In the genomic region with DNA sequence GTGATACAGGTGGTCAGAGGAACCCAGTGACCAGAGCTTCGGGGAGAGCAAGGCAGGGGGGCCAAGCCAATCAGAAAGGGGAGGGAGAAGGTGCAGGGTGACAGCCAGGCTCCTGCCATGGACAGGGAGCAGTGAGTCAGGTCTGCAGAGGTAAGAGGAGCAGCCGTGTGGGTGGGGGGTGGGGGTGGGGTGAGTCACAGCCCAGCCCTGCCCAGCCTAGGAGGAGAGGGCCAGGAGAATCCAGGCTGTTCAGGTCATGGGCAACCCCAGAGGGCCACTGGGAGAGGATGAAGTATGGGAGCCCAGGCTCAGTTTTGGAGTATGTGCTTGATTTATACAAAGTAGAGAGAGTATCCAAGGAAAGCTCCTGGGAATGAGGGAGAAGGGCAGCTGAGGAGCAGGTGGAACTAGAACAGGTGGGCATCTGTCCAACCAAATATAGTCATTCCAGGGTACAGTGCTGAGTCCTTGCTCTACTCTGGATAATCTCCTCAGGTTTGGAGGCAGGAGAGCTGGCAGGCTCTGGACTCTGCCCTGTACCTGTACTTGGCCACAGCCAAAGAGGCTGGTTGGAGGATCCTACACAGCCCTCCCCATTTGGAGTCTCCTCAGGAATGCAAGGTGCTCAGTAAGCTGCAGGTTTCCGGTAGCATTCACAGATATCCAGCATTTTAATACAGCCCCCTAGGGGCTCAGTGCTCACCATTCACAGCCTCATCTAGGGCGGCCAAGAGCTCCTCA, we compare ENCODE assay signal across 8 cellular contexts. TPM values are rescaled to one million over a fixed set of nuclear protein-coding genes. Genes with fewer than 3 reads are reported as not detected.
DNase-seq lines count a peak whose midpoint lies in the region; ATAC-seq and TF ChIP-seq lines count a peak whose summit lies in the region.

No MANE protein-coding gene starts in this region.

- peaks cover 11% of the 10 kb centered on the region for H3K27me3 ChIP-seq in WERI-Rb-1 (ENCODE audit: insufficient read depth, low read depth, severe bottlenecking)

- peaks cover 4% of the 10 kb centered on the region for H3K27me3 Mint-ChIP-seq in activated T-helper 2 cell treated with anti-CD3 and anti-CD28 coated beads, Interferon-gamma antibody, Interleukin-2, Interleukin-4, amounts not matched to agents 10 μg/mL and 5 μg/mL and 100 μg/mL, durations not matched to agents 14 hours and 24 hours and 36 hours (ENCODE audit: low read depth)

- DNase-seq in activated CD4-positive, alpha-beta T cell treated with anti-CD3 and anti-CD28 coated beads for 4 hours: peak; percentile 36 to 57
- DNase-seq in activated CD4-positive, alpha-beta T cell treated with anti-CD3 and anti-CD28 coated beads, Interleukin-2, amount 50 U/mL, for 1 hour: no peak
- no peak for DNase-seq in activated T-helper 2 cell treated with anti-CD3 and anti-CD28 coated beads, Interferon-gamma antibody, Interleukin-2, Interleukin-4, amounts not matched to agents 10 μg/mL and 5 μg/mL and 100 μg/mL, durations not matched to agents 14 hours and 24 hours and 36 hours (ENCODE audit: low spot score)
- DNase-seq in iris pigment epithelial cell (ENCODE audit: low read depth) (peak; percentile 41), SIG-M5 treated with dmso at 0.1 percent for 504 hours (lab: John Stamatoyannopoulos, UW; ENCODE audit: unreplicated experiment) (no peak), WERI-Rb-1 (no peak)
- peak; percentile 33 for DNase-seq in stimulated activated naive CD8-positive, alpha-beta T cell treated with anti-CD3 and anti-CD28 coated beads, Interleukin-15, Interleukin-2, amounts not matched to agents 100 U/mL and 50 U/mL, for 24 hours

- H3K36me3 ChIP-seq in WERI-Rb-1: no peaks in the 10 kb centered on the region

- H3K4me3 ChIP-seq in WERI-Rb-1 (ENCODE audit: low read depth, low read length): no peak overlapping the region

- intact Hi-C loops in activated T-helper 2 cell treated with anti-CD3 and anti-CD28 coated beads, Interferon-gamma antibody, Interleukin-2, Interleukin-4, amounts not matched to agents 10 μg/mL and 5 μg/mL and 100 μg/mL, durations not matched to agents 14 hours and 24 hours and 36 hours (cut with micrococcal nuclease): loop anchor here (2.0 kb wide), 1 partner anchor 42 kb away; a partner anchor contains a TSS

- H3K27ac ChIP-seq in WERI-Rb-1: no peak overlapping the region

- peaks cover 47% of the 10 kb centered on the region for H3K4me1 Mint-ChIP-seq in activated T-helper 2 cell treated with anti-CD3 and anti-CD28 coated beads, Interferon-gamma antibody, Interleukin-2, Interleukin-4, amounts not matched to agents 10 μg/mL and 5 μg/mL and 100 μg/mL, durations not matched to agents 14 hours and 24 hours and 36 hours (ENCODE audit: low read depth)

- no peak overlapping the region for H3K27ac Mint-ChIP-seq in activated T-helper 2 cell treated with anti-CD3 and anti-CD28 coated beads, Interferon-gamma antibody, Interleukin-2, Interleukin-4, amounts not matched to agents 10 μg/mL and 5 μg/mL and 100 μg/mL, durations not matched to agents 14 hours and 24 hours and 36 hours

- H3K36me3 Mint-ChIP-seq in activated T-helper 2 cell treated with anti-CD3 and anti-CD28 coated beads, Interferon-gamma antibody, Interleukin-2, Interleukin-4, amounts not matched to agents 10 μg/mL and 5 μg/mL and 100 μg/mL, durations not matched to agents 14 hours and 24 hours and 36 hours (ENCODE audit: low read depth): peaks cover 49% of the 10 kb centered on the region

- H3K9me3 Mint-ChIP-seq in activated T-helper 2 cell treated with anti-CD3 and anti-CD28 coated beads, Interferon-gamma antibody, Interleukin-2, Interleukin-4, amounts not matched to agents 10 μg/mL and 5 μg/mL and 100 μg/mL, durations not matched to agents 14 hours and 24 hours and 36 hours: no peaks in the 10 kb centered on the region

- peak overlapping the region; percentile 87 for H3K4me3 Mint-ChIP-seq in activated T-helper 2 cell treated with anti-CD3 and anti-CD28 coated beads, Interferon-gamma antibody, Interleukin-2, Interleukin-4, amounts not matched to agents 10 μg/mL and 5 μg/mL and 100 μg/mL, durations not matched to agents 14 hours and 24 hours and 36 hours (ENCODE audit: low read depth)

- ATAC-seq in stimulated activated naive CD8-positive, alpha-beta T cell treated with anti-CD3 and anti-CD28 coated beads, Interleukin-15, Interleukin-2, amounts not matched to agents 100 U/mL and 50 U/mL, for 24 hours: peak; percentile 47
- no peak for ATAC-seq in GM18511 (IDR thresholded peaks at IDR 0.05; ENCODE audit: unreplicated experiment)

- no peak for TF ChIP-seq CTCF in WERI-Rb-1 (IDR thresholded peaks at IDR 0.05; ENCODE audit: low read depth, low read length)

- no peaks in the 10 kb centered on the region for H3K9me3 ChIP-seq in WERI-Rb-1 (ENCODE audit: severe bottlenecking)

RNA-seq across cellular contexts. Expression of a gene that starts 1.6 kb away (rescaled TPM):
- 15.7 and 17.1 TPM in 2 replicates for total RNA-seq in activated T-helper 2 cell treated with anti-CD3 and anti-CD28 coated beads, Interferon-gamma antibody, Interleukin-2, Interleukin-4, amounts not matched to agents 10 μg/mL and 5 μg/mL and 100 μg/mL, durations not matched to agents 14 hours and 24 hours and 36 hours

RNA-seq across cellular contexts. Expression of a gene that starts 15.1 kb away (rescaled TPM):
- 0.18 TPM in 1 of 2 replicates, not detected in the other for total RNA-seq in activated T-helper 2 cell treated with anti-CD3 and anti-CD28 coated beads, Interferon-gamma antibody, Interleukin-2, Interleukin-4, amounts not matched to agents 10 μg/mL and 5 μg/mL and 100 μg/mL, durations not matched to agents 14 hours and 24 hours and 36 hours

RNA-seq across cellular contexts. Expression of a gene that starts 42.0 kb away (rescaled TPM):
- 60.4 and 61.0 TPM in 2 replicates for total RNA-seq in activated T-helper 2 cell treated with anti-CD3 and anti-CD28 coated beads, Interferon-gamma antibody, Interleukin-2, Interleukin-4, amounts not matched to agents 10 μg/mL and 5 μg/mL and 100 μg/mL, durations not matched to agents 14 hours and 24 hours and 36 hours

RNA-seq across cellular contexts. Expression of a gene that starts 56.8 kb away (rescaled TPM):
- 119 and 120 TPM in 2 replicates for total RNA-seq in activated T-helper 2 cell treated with anti-CD3 and anti-CD28 coated beads, Interferon-gamma antibody, Interleukin-2, Interleukin-4, amounts not matched to agents 10 μg/mL and 5 μg/mL and 100 μg/mL, durations not matched to agents 14 hours and 24 hours and 36 hours

Comparison
In these comparisons a context has a peak if more than half of its experiments do, and no peak if none do; other contexts are left out.
1. DNase-seq: peak in activated CD4-positive, alpha-beta T cell treated with anti-CD3 and anti-CD28 coated beads for 4 hours (2 of 2), iris pigment epithelial cell (single experiment) and stimulated activated naive CD8-positive, alpha-beta T cell treated with anti-CD3 and anti-CD28 coated beads, Interleukin-15, Interleukin-2, amounts not matched to agents 100 U/mL and 50 U/mL, for 24 hours (single experiment); none in activated CD4-positive, alpha-beta T cell treated with anti-CD3 and anti-CD28 coated beads, Interleukin-2, amount 50 U/mL, for 1 hour (single experiment), activated T-helper 2 cell treated with anti-CD3 and anti-CD28 coated beads, Interferon-gamma antibody, Interleukin-2, Interleukin-4, amounts not matched to agents 10 μg/mL and 5 μg/mL and 100 μg/mL, durations not matched to agents 14 hours and 24 hours and 36 hours (single experiment), SIG-M5 treated with dmso at 0.1 percent for 504 hours (single experiment) and WERI-Rb-1 (single experiment).